Comparison of ENCODE assay signal across 8 cellular contexts in genomic region chr10:26437637-26438461, GRCh38. TPM values are rescaled to one million over a fixed set of nuclear protein-coding genes. Genes with fewer than 3 reads are reported as not detected.
DNase-seq lines count a peak whose midpoint lies in the region; ATAC-seq lines count a peak whose summit lies in the region.

Gene APBB1IP (plus strand): TSS chr10:26438341. CDS start chr10:26492327, 53,986 bp downstream.

- H3K4me1 Mint-ChIP-seq in T-cell: peaks cover 47 to 59% (median 54%) of the 10 kb centered on the region in 3 donors

- CTCF ChIA-PET in T-cell (lab: Charles Lee): interaction anchor here in 1 of 2 donors (0.5 to 1.6 kb wide), 2 partner anchors 43 to 46 kb away, joined by 3 to 4 read pairs; no protein-coding TSS in a partner anchor

- H3K9me3 Mint-ChIP-seq in T-cell: no peaks in the 10 kb centered on the region

- peak within 1 kb of the TSS; percentile 92 to 98 (median 93) for H3K4me3 Mint-ChIP-seq in T-cell

- peak within 1 kb of the TSS; percentile 57 for H3K4me3 ChIP-seq in iPS-18c (ENCODE audit: insufficient read depth, low read depth, low read length)

- H3K27ac Mint-ChIP-seq in T-cell: peak within 1 kb of the TSS; percentile 98 to 99

- POLR2A ChIA-PET in T-cell (lab: Charles Lee): interaction anchor here in 1 of 2 donors (0.6 kb wide), 1 partner anchor 42 kb away, joined by 6 read pairs; no protein-coding TSS in a partner anchor

- H3K36me3 Mint-ChIP-seq in T-cell: peaks cover 12% of the 10 kb centered on the region

- H3K9me3 ChIP-seq in iPS-18c (ENCODE audit: control insufficient read depth, insufficient read depth, low read length): no peaks in the 10 kb centered on the region

- DNase-seq in T-cell: peak in 31 of 34 experiments; percentile 17 to 61 (median 37)
- peak in 40 of 58 donors; percentile 3 to 60 (median 22) for DNase-seq in anterior cingulate cortex (lab: John Stamatoyannopoulos, UW)
- DNase-seq in stimulated activated CD4-positive, alpha-beta T cell treated with anti-CD3 and anti-CD28 coated beads, Interleukin-15, amount 100 ng/mL, for 24 hours: peak; percentile 68
- no peak for DNase-seq in NCI-H446 (lab: John Stamatoyannopoulos, UW)
- no peak for DNase-seq in NCI-H1436 (lab: John Stamatoyannopoulos, UW)

- ATAC-seq in GM18868 (IDR thresholded peaks at IDR 0.05; ENCODE audit: unreplicated experiment): peak; percentile 59
- ATAC-seq in HG03039 (IDR thresholded peaks at IDR 0.05; ENCODE audit: unreplicated experiment): peak; percentile 49
- peak; percentile 46 to 55 (median 48) for ATAC-seq in T-cell (replicated peaks in 1 of 4)

- H3K27me3 Mint-ChIP-seq in T-cell: no peaks in the 10 kb centered on the region

RNA-seq across cellular contexts. Expression of gene APBB1IP, which starts in this region (rescaled TPM):
- 100 to 1,000 TPM in 1 of 5 donors, 10 to 100 TPM in 4; 86.5 to 102 (median 88.4) TPM for total RNA-seq in T-cell

Comparison
In these comparisons a context has a peak if more than half of its experiments do, and no peak if none do; other contexts are left out.
1. DNase-seq: peak in T-cell (31 of 34), anterior cingulate cortex (40 of 58) and stimulated activated CD4-positive, alpha-beta T cell treated with anti-CD3 and anti-CD28 coated beads, Interleukin-15, amount 100 ng/mL, for 24 hours (single experiment); none in NCI-H446 (0 of 2) and NCI-H1436 (single experiment).
2. Peak in every context shown above with its lines, with median percentiles within 50 percentile points of each other: ATAC-seq.